In the genomic region with DNA sequence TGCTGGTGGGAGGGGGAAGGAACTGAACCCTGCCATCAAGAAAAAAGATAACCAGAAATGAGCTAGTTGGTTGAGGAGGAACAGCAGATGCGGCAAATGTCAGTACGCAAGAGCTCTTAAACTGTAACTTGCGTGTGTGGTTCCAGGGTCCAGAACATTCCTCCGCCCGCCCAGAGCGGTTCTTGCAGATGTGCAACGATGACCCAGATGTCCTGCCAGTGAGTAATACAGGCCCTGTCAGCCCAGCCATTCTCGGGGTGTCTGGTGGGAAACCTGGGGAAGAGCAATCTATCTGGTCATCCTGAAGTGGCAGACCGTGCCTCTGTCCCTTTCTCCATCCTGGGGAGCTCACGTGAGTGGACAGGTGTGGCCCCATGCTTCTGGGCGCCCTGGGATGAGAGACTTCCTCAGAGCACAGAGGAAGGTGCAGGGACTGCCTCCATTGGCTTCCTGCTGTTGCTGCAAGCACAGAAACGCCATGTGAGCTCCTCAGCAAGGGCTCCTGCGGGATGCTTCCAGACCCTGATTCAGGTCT, we compare ENCODE assay signal across 35 cellular contexts.
"Had no signal": no experiment of that assay in that cellular context is flagged by ENCODE, and none has a peak within 500 bp of the region (broad histone marks: within the 10 kb centered on the region; RNA-seq: fewer than 3 reads in every experiment).

No MANE protein-coding gene starts in this region.

- H3K27ac ChIP-seq: body of pancreas, breast epithelium, PC-9, WERI-Rb-1 had no signal

- H3K9me3 ChIP-seq: body of pancreas, breast epithelium, MG63 had no signal

- H3K9me3 Mint-ChIP-seq: activated CD4-positive, alpha-beta memory T cell treated with anti-CD3 and anti-CD28 coated beads, Interleukin-2, amount 10 ng/mL, durations not matched to agents 7 days and 5 days; activated naive CD4-positive, alpha-beta T cell treated with anti-CD3 and anti-CD28 coated beads, Interleukin-2, amount 50 U/mL, for 24 hours had no signal

- H3K27me3 Mint-ChIP-seq: activated CD4-positive, alpha-beta memory T cell treated with anti-CD3 and anti-CD28 coated beads, Interleukin-2, amount 10 ng/mL, durations not matched to agents 7 days and 5 days; activated CD8-positive, alpha-beta memory T cell treated with anti-CD3 and anti-CD28 coated beads, Interleukin-2, amount 10 ng/mL, durations not matched to agents 7 days and 5 days; activated naive CD4-positive, alpha-beta T cell treated with anti-CD3 and anti-CD28 coated beads, Interleukin-2, amount 50 U/mL, for 24 hours; activated naive CD8-positive, alpha-beta T cell treated with anti-CD3 and anti-CD28 coated beads, Interleukin-2, amount 10 ng/mL, durations not matched to agents 7 days and 5 days had no signal

- ATAC-seq: activated CD8-positive, alpha-beta memory T cell treated with anti-CD3 and anti-CD28 coated beads, Interleukin-2, amount 10 ng/mL, durations not matched to agents 7 days and 5 days; body of pancreas; Right ventricle myocardium inferior had no signal

- H3K4me3 ChIP-seq: body of pancreas, breast epithelium, MG63, PC-9 had no signal

- H3K27me3 ChIP-seq: body of pancreas, breast epithelium, MG63 had no signal

- H3K4me1 Mint-ChIP-seq: activated CD4-positive, alpha-beta memory T cell treated with anti-CD3 and anti-CD28 coated beads, Interleukin-2, amount 10 ng/mL, durations not matched to agents 7 days and 5 days; activated CD8-positive, alpha-beta memory T cell treated with anti-CD3 and anti-CD28 coated beads, Interleukin-2, amount 10 ng/mL, durations not matched to agents 7 days and 5 days; activated naive CD4-positive, alpha-beta T cell treated with anti-CD3 and anti-CD28 coated beads, Interleukin-2, amount 50 U/mL, for 24 hours; activated naive CD8-positive, alpha-beta T cell treated with anti-CD3 and anti-CD28 coated beads, Interleukin-2, amount 10 ng/mL, durations not matched to agents 7 days and 5 days had no signal

- H3K4me1 ChIP-seq: body of pancreas, breast epithelium had no signal

- H3K4me3 Mint-ChIP-seq: activated CD4-positive, alpha-beta memory T cell treated with anti-CD3 and anti-CD28 coated beads, Interleukin-2, amount 10 ng/mL, durations not matched to agents 7 days and 5 days; activated CD8-positive, alpha-beta memory T cell treated with anti-CD3 and anti-CD28 coated beads, Interleukin-2, amount 10 ng/mL, durations not matched to agents 7 days and 5 days; activated naive CD4-positive, alpha-beta T cell treated with anti-CD3 and anti-CD28 coated beads, Interleukin-2, amount 50 U/mL, for 24 hours; activated naive CD8-positive, alpha-beta T cell treated with anti-CD3 and anti-CD28 coated beads, Interleukin-2, amount 10 ng/mL, durations not matched to agents 7 days and 5 days had no signal

- H3K27ac Mint-ChIP-seq: activated CD4-positive, alpha-beta memory T cell treated with anti-CD3 and anti-CD28 coated beads, Interleukin-2, amount 10 ng/mL, durations not matched to agents 7 days and 5 days; activated CD8-positive, alpha-beta memory T cell treated with anti-CD3 and anti-CD28 coated beads, Interleukin-2, amount 10 ng/mL, durations not matched to agents 7 days and 5 days; activated naive CD4-positive, alpha-beta T cell treated with anti-CD3 and anti-CD28 coated beads, Interleukin-2, amount 50 U/mL, for 24 hours; activated naive CD8-positive, alpha-beta T cell treated with anti-CD3 and anti-CD28 coated beads, Interleukin-2, amount 10 ng/mL, durations not matched to agents 7 days and 5 days had no signal

- DNase-seq: activated CD4-positive, alpha-beta memory T cell treated with anti-CD3 and anti-CD28 coated beads, Interleukin-2, amount 10 ng/mL, durations not matched to agents 7 days and 5 days; activated CD4-positive, alpha-beta T cell treated with anti-CD3 and anti-CD28 coated beads for 1 hour; activated CD4-positive, alpha-beta T cell treated with anti-CD3 and anti-CD28 coated beads for 48 hours; activated CD4-positive, CD25-positive, alpha-beta regulatory T cell; activated CD8-positive, alpha-beta memory T cell treated with anti-CD3 and anti-CD28 coated beads for 24 hours; activated CD8-positive, alpha-beta memory T cell treated with anti-CD3 and anti-CD28 coated beads, Interleukin-2, amount 10 ng/mL, durations not matched to agents 7 days and 5 days; activated CD8-positive, alpha-beta memory T cell treated with anti-CD3 and anti-CD28 coated beads, Interleukin-2, amount 50 U/mL, for 48 hours; activated effector memory CD4-positive, alpha-beta T cell treated with Interleukin-2 at 50 U/mL for 16 hours; activated naive CD8-positive, alpha-beta T cell treated with anti-CD3 and anti-CD28 coated beads, Interleukin-2, amount 10 ng/mL, durations not matched to agents 7 days and 5 days; activated T-cell treated with anti-CD3 and anti-CD28 coated beads, Interleukin-2, amount 50 U/mL, for 48 hours; amygdala; body of pancreas; caudate nucleus; Karpas-422; KBM-7; MG63; NCI-H1048; NCI-H1105 treated with DMSO at 0.1 percent for 48 hours; NCI-H1436; NCI-H1694; NCI-H1930; NCI-H2081 treated with DMSO at 0.1 percent for 48 hours; NCI-H226; NCI-H446 treated with DMSO at 0.1 percent for 48 hours; NCI-H526; NCI-H748 treated with DMSO at 0.1 percent for 48 hours; NK-92 treated with Interleukin-12 subunit alpha and Interleukin-12 subunit beta, amount 100 ng/mL, for 24 hours; PC-9; SW 1271; T-helper 1 cell; T1000; WERI-Rb-1 had no signal
